In the genomic region with DNA sequence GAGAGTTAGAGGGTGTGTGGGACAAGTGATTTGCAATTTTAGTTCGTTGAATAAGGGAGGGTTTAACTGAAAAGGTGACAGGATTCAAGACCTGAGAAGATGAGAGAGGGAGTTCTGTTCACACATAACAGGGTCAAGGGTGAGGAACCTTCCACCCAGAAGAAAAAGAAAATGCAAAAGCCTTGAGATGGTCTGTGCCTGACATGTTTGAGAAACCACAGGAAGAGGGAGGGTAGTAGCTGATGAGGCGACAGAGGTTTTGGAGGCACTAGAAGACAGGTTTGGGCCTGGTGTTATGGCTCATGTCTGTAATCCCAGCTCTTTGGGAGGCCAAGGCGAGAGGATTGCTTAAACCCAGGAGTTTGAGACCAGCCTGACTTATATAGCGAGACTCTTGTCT, we compare ENCODE assay signal across 1 cellular context.
TF ChIP-seq lines count a peak whose summit lies in the region.

No MANE protein-coding gene starts in this region.

TF ChIP-seq in H1, 55 proteins besides CTCF, POLR2A, EP300 and RAD21:
- no peak for TF ChIP-seq SP2 (IDR thresholded peaks at IDR 0.05; ENCODE audit: low read length)
